Comparison of ENCODE assay signal across 10 cellular contexts in the genomic region with DNA sequence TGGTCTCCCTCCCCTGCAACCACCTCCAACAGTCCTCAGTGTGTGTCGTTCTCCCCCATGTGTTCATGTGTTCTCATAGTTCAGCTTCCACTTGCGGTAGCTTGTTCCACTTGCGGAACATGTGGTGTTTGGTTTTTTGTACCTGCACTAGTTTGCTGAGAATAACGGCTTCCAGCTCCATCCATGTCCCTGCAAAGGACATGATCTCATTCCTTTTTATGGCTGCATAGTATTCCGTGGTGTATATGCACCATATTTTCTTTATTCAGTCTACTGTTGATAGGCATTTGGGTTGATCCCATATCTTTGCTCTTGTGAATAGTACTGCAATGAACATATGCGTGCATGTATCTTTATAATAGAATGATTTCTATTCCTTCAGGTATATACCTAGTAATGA. TPM values are rescaled to one million over a fixed set of nuclear protein-coding genes. Genes with fewer than 3 reads are reported as not detected.
"Had no signal": no experiment of that assay in that cellular context is flagged by ENCODE, and none has a peak within 500 bp of the region (broad histone marks: within the 10 kb centered on the region; RNA-seq: fewer than 3 reads in every experiment).

No MANE protein-coding gene starts in this region.

- DNase-seq: IMR-90, KBM-7, KG1 had no signal

- H3K9ac ChIP-seq: KMS-11 had no signal

- FAIRE-seq: HepG2, HTR-8/SVneo had no signal

- ATAC-seq: HepG2 had no signal

- H3K27ac ChIP-seq: HL-60, KMS-11 had no signal

- H3K4me2 ChIP-seq: KMS-11 had no signal

RNA-seq across cellular contexts. Expression of a gene that starts 45.1 kb away (rescaled TPM):
- total RNA-seq: HepG2, HT-29, HT1080, IMR-90 had no signal
- polyA plus RNA-seq: HepG2, IgD-negative memory B cell, IMR-90 had no signal
